ENCODE assay signal across 8 cellular contexts in the genomic region with DNA sequence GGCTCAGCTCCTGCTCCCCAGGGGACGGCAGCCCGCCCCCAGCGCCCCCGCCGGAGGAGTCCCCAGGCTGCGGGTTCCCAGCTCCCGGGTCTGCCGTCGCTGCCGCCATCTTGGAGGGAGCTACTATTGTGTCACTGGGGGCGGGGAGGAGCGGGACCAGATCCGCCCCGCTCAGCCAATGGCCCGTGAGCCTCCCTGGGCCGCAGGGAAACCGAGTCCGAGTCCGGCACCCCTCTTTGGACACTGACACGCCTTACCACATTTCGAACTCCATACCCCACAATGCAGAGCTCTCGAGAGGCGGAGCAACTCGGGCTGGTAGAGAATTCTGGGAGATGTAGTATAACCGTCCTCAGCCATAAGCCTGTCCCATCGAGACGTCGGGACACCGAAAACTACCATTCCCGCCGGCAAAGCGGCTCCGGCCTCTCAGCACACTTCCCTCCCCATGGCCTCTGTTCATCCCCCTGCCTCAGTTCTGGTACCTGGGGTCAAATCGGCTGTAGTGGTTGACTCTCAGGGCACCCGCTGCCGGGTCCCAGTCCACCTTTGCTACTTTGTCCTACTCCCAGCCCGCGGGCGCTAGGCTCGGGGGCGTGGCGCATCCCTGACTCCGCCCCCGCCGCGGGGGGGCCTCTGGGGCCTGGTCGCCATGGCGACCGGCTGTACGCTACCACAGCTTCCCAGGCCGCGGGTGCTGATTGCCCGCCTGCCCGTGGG. TPM values are rescaled to one million over a fixed set of nuclear protein-coding genes. Genes with fewer than 3 reads are reported as not detected.
DNase-seq lines count a peak whose midpoint lies in the region; ATAC-seq, FAIRE-seq and TF ChIP-seq lines count a peak whose summit lies in the region.

A gene (minus strand): TSS at position 133 of the 720 bp plus-strand sequence. CDS start 24 bp downstream, at position 109.
A gene with protein sequence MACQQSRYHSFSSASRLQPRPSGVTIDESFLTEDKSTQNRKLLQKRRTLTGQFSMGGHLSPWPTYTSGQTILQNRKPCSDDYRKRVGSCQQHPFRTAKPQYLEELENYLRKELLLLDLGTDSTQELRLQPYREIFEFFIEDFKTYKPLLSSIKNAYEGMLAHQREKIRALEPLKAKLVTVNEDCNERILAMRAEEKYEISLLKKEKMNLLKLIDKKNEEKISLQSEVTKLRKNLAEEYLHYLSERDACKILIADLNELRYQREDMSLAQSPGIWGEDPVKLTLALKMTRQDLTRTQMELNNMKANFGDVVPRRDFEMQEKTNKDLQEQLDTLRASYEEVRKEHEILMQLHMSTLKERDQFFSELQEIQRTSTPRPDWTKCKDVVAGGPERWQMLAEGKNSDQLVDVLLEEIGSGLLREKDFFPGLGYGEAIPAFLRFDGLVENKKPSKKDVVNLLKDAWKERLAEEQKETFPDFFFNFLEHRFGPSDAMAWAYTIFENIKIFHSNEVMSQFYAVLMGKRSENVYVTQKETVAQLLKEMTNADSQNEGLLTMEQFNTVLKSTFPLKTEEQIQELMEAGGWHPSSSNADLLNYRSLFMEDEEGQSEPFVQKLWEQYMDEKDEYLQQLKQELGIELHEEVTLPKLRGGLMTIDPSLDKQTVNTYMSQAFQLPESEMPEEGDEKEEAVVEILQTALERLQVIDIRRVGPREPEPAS (plus strand): TSS at position 462 of the 720 bp plus-strand sequence. CDS start 261 bp downstream, outside the sequence.

- POLR2A ChIA-PET in endothelial cell of umbilical vein (lab: Charles Lee): interaction anchor here (0.6 to 2.7 kb wide), 8 partner anchors 10 to 234 kb away, joined by 3 to 7 read pairs (median 4); a partner anchor contains a TSS

- intact Hi-C loops in endothelial cell of umbilical vein (cut with micrococcal nuclease): loop anchor here (1.0 to 10.0 kb wide), 4 partner anchors 36 to 282 kb away; a partner anchor contains a TSS

- H3K27ac Mint-ChIP-seq in mesothelial cell of epicardium: peak within 1 kb of the TSS; percentile 95

- no TSS peak for BruUV-seq in endothelial cell of umbilical vein (replicated peaks; lab: Mats Ljungman, UMichigan)

- H3F3A ChIP-seq in OCI-LY1 (ENCODE audit: insufficient read depth, low read length): no peaks in the 10 kb centered on the region

- dilution Hi-C loops in endothelial cell of umbilical vein (cut with MboI; ENCODE audit: extremely low pct_ligation_motif_present, low sequenced_read_pairs): no loop called here

- H3K9me2 ChIP-seq in OCI-LY1 (ENCODE audit: low read depth, low read length): no peaks in the 10 kb centered on the region

- H3K27me3 Mint-ChIP-seq in mesothelial cell of epicardium (ENCODE audit: low read depth): no peaks in the 10 kb centered on the region

- no peaks in the 10 kb centered on the region for H3K9me3 ChIP-seq in OCI-LY1 (ENCODE audit: low read length)
- no peaks in the 10 kb centered on the region for H3K9me3 ChIP-seq in endothelial cell of umbilical vein (replicated peaks; ENCODE audit: control insufficient read depth, insufficient read depth, low read length)

- FAIRE-seq in endothelial cell of umbilical vein (lab: Jason Lieb, UNC): peak; percentile 99

- H2AFZ ChIP-seq in OCI-LY1 (ENCODE audit: low read length) (0 out of 2 replicates have a peak within 1 kb of the TSS, but pooled peaks have one; percentile 20), endothelial cell of umbilical vein (ENCODE audit: low read depth, low read length) (peak within 1 kb of the TSS; percentile 97)

- H3K9ac ChIP-seq in OCI-LY1 (ENCODE audit: low read length) (peak within 1 kb of the TSS; percentile 91), endothelial cell of umbilical vein (replicated peaks; ENCODE audit: extremely low read depth, insufficient read depth, low read length) (peak within 1 kb of the TSS; percentile 89)

- H3K27me3 ChIP-seq in OCI-LY1 (ENCODE audit: insufficient read depth, low read length) (no peaks in the 10 kb centered on the region), endothelial cell of umbilical vein (ENCODE audit: control insufficient read depth in 2 of 2, insufficient read depth in 2 of 2, low read length in 2 of 2) (no peaks in the 10 kb centered on the region)

- peak; percentile 90 for ATAC-seq in GM21526 (IDR thresholded peaks at IDR 0.05; ENCODE audit: low FRiP score, unreplicated experiment)

- peak within 1 kb of the TSS; percentile 99 for H3K4me2 ChIP-seq in OCI-LY1 (ENCODE audit: low read length)
- H3K4me2 ChIP-seq in endothelial cell of umbilical vein (ENCODE audit: insufficient read depth, low read length): peak within 1 kb of the TSS; percentile 69

- H3K4me1 ChIP-seq in OCI-LY1 (ENCODE audit: insufficient read depth, low read length, severe bottlenecking) (peaks cover 38% of the 10 kb centered on the region), endothelial cell of umbilical vein (ENCODE audit: control insufficient read depth, extremely low read depth, insufficient read depth, low read length) (peaks cover 11% of the 10 kb centered on the region)

- no peaks in the 10 kb centered on the region for H4K20me1 ChIP-seq in OCI-LY1 (ENCODE audit: insufficient read depth, low read length)
- H4K20me1 ChIP-seq in endothelial cell of umbilical vein (replicated peaks; ENCODE audit: control insufficient read depth, extremely low read depth, insufficient read depth, low read length): no peaks in the 10 kb centered on the region

- CTCF ChIA-PET in endothelial cell of umbilical vein (lab: Charles Lee): interaction anchor here (0.8 to 3.1 kb wide), 15 partner anchors 8 to 326 kb away, joined by 3 to 48 read pairs (median 4); a partner anchor contains a TSS

- peak within 1 kb of the TSS; percentile 0 for H3K27ac ChIP-seq in OCI-LY1 (ENCODE audit: low read depth, low read length, poor library complexity, severe bottlenecking)
- peak within 1 kb of the TSS; percentile 59 for H3K27ac ChIP-seq in endothelial cell of umbilical vein (ENCODE audit: insufficient read depth, low read depth, low read length)

- peak; percentile 96 for TF ChIP-seq POLR2A in endothelial cell of umbilical vein (IDR thresholded peaks at IDR 0.05; ENCODE audit: low read depth, low read length)

- H3K4me3 ChIP-seq in OCI-LY1 (ENCODE audit: low read depth, low read length, poor library complexity, severe bottlenecking): peak within 1 kb of the TSS; percentile 94
- peak within 1 kb of the TSS; percentile 71 to 90 (median 81) for H3K4me3 ChIP-seq in endothelial cell of umbilical vein (replicated peaks in 1 of 3; ENCODE audit: insufficient read depth in 1 of 3, low read depth in 1 of 3, low read length in 3 of 3)

- peak within 1 kb of the TSS; percentile 98 for H3K4me3 Mint-ChIP-seq in mesothelial cell of epicardium

- H3K36me3 ChIP-seq in OCI-LY1 (ENCODE audit: insufficient read depth, low read length): peaks cover 14% of the 10 kb centered on the region; the same call in 1 of the 2 replicates
- H3K36me3 ChIP-seq in endothelial cell of umbilical vein (ENCODE audit: control insufficient read depth in 2 of 2, extremely low read depth in 1 of 2, insufficient read depth in 2 of 2, low read length in 2 of 2): peaks cover 0 to 5% of the 10 kb centered on the region in 2 experiments

- H3K4me1 Mint-ChIP-seq in mesothelial cell of epicardium: peaks cover 18% of the 10 kb centered on the region

- no peaks in the 10 kb centered on the region for H3K9me1 ChIP-seq in endothelial cell of umbilical vein (replicated peaks; ENCODE audit: control insufficient read depth, extremely low read depth, insufficient read depth, low read length)

- H3K9me3 Mint-ChIP-seq in mesothelial cell of epicardium: no peaks in the 10 kb centered on the region

- DNase-seq in DMS 273 (lab: John Stamatoyannopoulos, UW; ENCODE audit: unreplicated experiment) (peak; percentile 99), HuH-7 (ENCODE audit: low spot score) (peak; percentile 95), activated T-cell treated with anti-CD3 and anti-CD28 coated beads for 1 hour (ENCODE audit: low read depth) (peak; percentile 90), endothelial cell of umbilical vein (ENCODE audit: low read depth, low spot score) (peak; percentile 100), mesothelial cell of epicardium (ENCODE audit: low spot score in 2 of 2, unreplicated experiment in 2 of 2) (peak; percentile 91 to 93)
- DNase-seq in stimulated activated CD8-positive, alpha-beta memory T cell treated with anti-CD3 and anti-CD28 coated beads, Interleukin-15, amount 100 ng/mL, for 4 hours (ENCODE audit: low read depth in 2 of 2): peak; percentile 90 to 95

- H3K36me3 Mint-ChIP-seq in mesothelial cell of epicardium: peaks cover 6% of the 10 kb centered on the region

- H3K79me2 ChIP-seq in OCI-LY1 (ENCODE audit: insufficient read depth, low read length): peaks cover 17% of the 10 kb centered on the region
- peaks cover 33% of the 10 kb centered on the region for H3K79me2 ChIP-seq in endothelial cell of umbilical vein (ENCODE audit: control insufficient read depth, insufficient read depth, low read length)

- no peak for TF ChIP-seq CTCF in OCI-LY1 (IDR thresholded peaks at IDR 0.05; ENCODE audit: low read length)
- TF ChIP-seq CTCF in endothelial cell of umbilical vein (IDR thresholded peaks at IDR 0.05; ENCODE audit: extremely low read depth in 1 of 2, insufficient read depth in 1 of 2, low read depth in 1 of 2, low read length in 2 of 2): no peak
- no peak for TF ChIP-seq CTCF in mesothelial cell of epicardium (IDR thresholded peaks at IDR 0.05; ENCODE audit: unreplicated experiment)

TF ChIP-seq in endothelial cell of umbilical vein, 7 proteins besides CTCF, POLR2A, EP300 and RAD21 (continues in another document):
- peak; percentile 94 for TF ChIP-seq POLR2AphosphoS5 (IDR thresholded peaks at IDR 0.05; ENCODE audit: insufficient read depth, low read depth, low read length)

RNA-seq across cellular contexts. Expression of the first gene that starts in this region (rescaled TPM):
- total RNA-seq in endothelial cell of umbilical vein: 20.6 and 25.6 TPM in 2 replicates
- 28.3 and 28.8 TPM in 2 replicates for polyA plus RNA-seq in endothelial cell of umbilical vein
- polyA plus RNA-seq in endothelial cell of umbilical vein (2011; cell fraction: cytosol; rRNA removed): 16.6 and 17.2 TPM in 2 replicates
- 62.4 and 65.0 TPM in 2 replicates for polyA plus RNA-seq in endothelial cell of umbilical vein (2011; cell fraction: nucleus; rRNA removed)
- 15.2 and 15.6 TPM in 2 replicates for polyA plus RNA-seq in endothelial cell of umbilical vein (2012)
- 39.8 and 43.8 TPM in 2 replicates for polyA minus RNA-seq in endothelial cell of umbilical vein
- polyA minus RNA-seq in endothelial cell of umbilical vein (2011; cell fraction: cytosol; rRNA and poly(A)+ RNA removed): 7.4 TPM
- 22.9 and 25.6 TPM in 2 replicates for polyA minus RNA-seq in endothelial cell of umbilical vein (2011; cell fraction: nucleus; rRNA and poly(A)+ RNA removed)
- total RNA-seq in mesothelial cell of epicardium: 24.0 to 26.8 TPM (median 24.5 TPM) in 3 replicates

RNA-seq across cellular contexts. Expression of the second gene that starts in this region (rescaled TPM):
- 0.95 and 1.0 TPM in 2 replicates for total RNA-seq in endothelial cell of umbilical vein
- polyA plus RNA-seq in endothelial cell of umbilical vein: 1.0 and 1.2 TPM in 2 replicates
- 0.32 and 0.79 TPM in 2 replicates for polyA plus RNA-seq in endothelial cell of umbilical vein (2011; cell fraction: cytosol; rRNA removed)
- polyA plus RNA-seq in endothelial cell of umbilical vein (2011; cell fraction: nucleus; rRNA removed): 16.7 and 17.7 TPM in 2 replicates
- polyA plus RNA-seq in endothelial cell of umbilical vein (2012): 0.79 and 0.88 TPM in 2 replicates
- polyA minus RNA-seq in endothelial cell of umbilical vein: 0.62 and 1.2 TPM in 2 replicates
- polyA minus RNA-seq in endothelial cell of umbilical vein (2011; cell fraction: cytosol; rRNA and poly(A)+ RNA removed): not detected
- polyA minus RNA-seq in endothelial cell of umbilical vein (2011; cell fraction: nucleus; rRNA and poly(A)+ RNA removed): 0.38 and 1.7 TPM in 2 replicates
- 4.4 to 4.8 TPM (median 4.4 TPM) in 3 replicates for total RNA-seq in mesothelial cell of epicardium

Comparison
In these comparisons a context has a peak if more than half of its experiments do, and no peak if none do; other contexts are left out.
1. Peak in every context shown above with its lines: DNase-seq, ATAC-seq, H3K4me3 ChIP-seq and H3K27ac ChIP-seq.